ENCODE assay signal across 2 cellular contexts in genomic region chr22:43895986-43896645, GRCh38.
TF ChIP-seq lines count a peak whose summit lies in the region.

No MANE protein-coding gene starts in this region.

TF ChIP-seq in IMR-90, 13 proteins besides CTCF, POLR2A, EP300 and RAD21:
- TF ChIP-seq FOS (IDR thresholded peaks at IDR 0.05; ENCODE audit: low read depth, low read length) (no peak), MAZ (IDR thresholded peaks at IDR 0.05; ENCODE audit: borderline replicate concordance, low read depth, low read length) (no peak), MXI1 (IDR thresholded peaks at IDR 0.05; ENCODE audit: borderline replicate concordance, low read depth, low read length) (no peak), CHD1 (IDR thresholded peaks at IDR 0.05; ENCODE audit: low read depth, low read length) (no peak), RCOR1 (IDR thresholded peaks at IDR 0.05; ENCODE audit: insufficient replicate concordance, low read length) (no peak), USF2 (IDR thresholded peaks at IDR 0.05; ENCODE audit: low read depth, low read length) (no peak), CEBPB (IDR thresholded peaks at IDR 0.05; ENCODE audit: low read depth, low read length) (no peak), NFE2L2 (IDR thresholded peaks at IDR 0.05; ENCODE audit: low read depth, low read length) (no peak), RFX5 (IDR thresholded peaks at IDR 0.05; ENCODE audit: low read depth, low read length) (no peak), BHLHE40 (IDR thresholded peaks at IDR 0.05; ENCODE audit: low read depth, low read length) (no peak), SMC3 (IDR thresholded peaks at IDR 0.05; ENCODE audit: low read depth, low read length) (no peak), MAFK (IDR thresholded peaks at IDR 0.05; ENCODE audit: low read depth, low read length) (no peak)
- TF ChIP-seq, protein P1, sequence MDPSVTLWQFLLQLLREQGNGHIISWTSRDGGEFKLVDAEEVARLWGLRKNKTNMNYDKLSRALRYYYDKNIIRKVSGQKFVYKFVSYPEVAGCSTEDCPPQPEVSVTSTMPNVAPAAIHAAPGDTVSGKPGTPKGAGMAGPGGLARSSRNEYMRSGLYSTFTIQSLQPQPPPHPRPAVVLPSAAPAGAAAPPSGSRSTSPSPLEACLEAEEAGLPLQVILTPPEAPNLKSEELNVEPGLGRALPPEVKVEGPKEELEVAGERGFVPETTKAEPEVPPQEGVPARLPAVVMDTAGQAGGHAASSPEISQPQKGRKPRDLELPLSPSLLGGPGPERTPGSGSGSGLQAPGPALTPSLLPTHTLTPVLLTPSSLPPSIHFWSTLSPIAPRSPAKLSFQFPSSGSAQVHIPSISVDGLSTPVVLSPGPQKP (IDR thresholded peaks at IDR 0.05; ENCODE audit: borderline replicate concordance, low read depth, low read length), result no peak

TF ChIP-seq in HepG2, 621 proteins besides CTCF, POLR2A, EP300 and RAD21:
- TF ChIP-seq HMG20A (CRISPR knock-in tag; IDR thresholded peaks at IDR 0.05; ENCODE audit: borderline replicate concordance) (no peak), ATRX (CRISPR knock-in tag; IDR thresholded peaks at IDR 0.05; ENCODE audit: borderline replicate concordance) (no peak), STAG1 (CRISPR knock-in tag; IDR thresholded peaks at IDR 0.05) (peak; percentile 31; the same call in 1 of the 2 replicates)
